Comparison of ENCODE assay signal across 13 cellular contexts in the genomic region with DNA sequence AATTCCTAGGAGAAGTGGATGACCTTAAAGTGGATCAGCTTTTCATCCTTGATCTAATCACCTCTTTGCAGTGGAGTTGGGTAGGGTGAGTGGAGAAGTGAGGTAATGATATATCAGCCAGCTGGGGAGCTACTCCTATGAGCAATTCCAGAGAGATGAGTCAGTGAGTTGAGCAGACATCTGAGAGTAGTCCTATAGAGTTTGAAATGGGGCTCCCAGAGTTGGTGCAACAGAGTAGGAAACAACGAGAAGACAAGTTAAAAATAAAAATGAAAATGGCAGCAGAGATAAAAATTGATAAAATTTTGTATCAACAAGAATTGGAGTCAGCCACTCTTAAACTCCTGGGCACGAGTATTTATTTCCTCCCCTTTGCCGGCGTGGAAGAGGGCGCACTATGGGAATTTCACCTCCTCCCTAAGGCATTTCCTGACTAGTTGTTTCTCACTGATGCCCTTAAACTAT.
A peak's percentile ranks its signal among the peaks of the same experiment; 100 is the strongest.
DNase-seq lines count a peak whose midpoint lies in the region; ATAC-seq and TF ChIP-seq lines count a peak whose summit lies in the region.
"Had no signal": no experiment of that assay in that cellular context is flagged by ENCODE, and none has a peak within 500 bp of the region (broad histone marks: within the 10 kb centered on the region; RNA-seq: fewer than 3 reads in every experiment).

No MANE protein-coding gene starts in this region.

- no peaks in the 10 kb centered on the region for H3K36me3 ChIP-seq in heart right ventricle
- H3K36me3 ChIP-seq: BE2C had no signal

- no peaks in the 10 kb centered on the region for H3K9me3 Mint-ChIP-seq in activated T-cell treated with anti-CD3 and anti-CD28 coated beads, Interleukin-2, amount 50 U/mL, for 4 hours
- no peaks in the 10 kb centered on the region for H3K9me3 Mint-ChIP-seq in activated CD4-positive, alpha-beta T cell treated with anti-CD3 and anti-CD28 coated beads, Interleukin-2, amount 10 ng/mL, durations not matched to agents 24 days and 14 days

- H3K4me1 Mint-ChIP-seq in activated T-cell treated with anti-CD3 and anti-CD28 coated beads, Interleukin-2, amount 50 U/mL, for 4 hours (ENCODE audit: low read depth) = no peaks in the 10 kb centered on the region
- no peaks in the 10 kb centered on the region for H3K4me1 Mint-ChIP-seq in activated CD4-positive, alpha-beta T cell treated with anti-CD3 and anti-CD28 coated beads, Interleukin-2, amount 10 ng/mL, durations not matched to agents 24 days and 14 days
- H3K4me1 Mint-ChIP-seq: naive B cell had no signal

- H3K4me3 ChIP-seq in heart right ventricle (no peak overlapping the region), astrocyte of the spinal cord (ENCODE audit: low read depth, low read length) (no peak overlapping the region)

- no peaks in the 10 kb centered on the region for H3K9me3 ChIP-seq in heart right ventricle
- H3K9me3 ChIP-seq: BE2C had no signal

- ATAC-seq in heart right ventricle = peak in 2 of 8 donors; percentile 31 to 73
- ATAC-seq in activated T-cell treated with anti-CD3 and anti-CD28 coated beads, Interleukin-2, amount 50 U/mL, for 4 hours = no peak

- peaks cover 1% of the 10 kb centered on the region for H3K27me3 Mint-ChIP-seq in activated T-cell treated with anti-CD3 and anti-CD28 coated beads, Interleukin-2, amount 50 U/mL, for 4 hours (ENCODE audit: low read depth)
- no peaks in the 10 kb centered on the region for H3K27me3 Mint-ChIP-seq in activated CD4-positive, alpha-beta T cell treated with anti-CD3 and anti-CD28 coated beads, Interleukin-2, amount 10 ng/mL, durations not matched to agents 24 days and 14 days

- no peaks in the 10 kb centered on the region for H3K36me3 Mint-ChIP-seq in activated T-cell treated with anti-CD3 and anti-CD28 coated beads, Interleukin-2, amount 50 U/mL, for 4 hours (ENCODE audit: insufficient read depth)
- H3K36me3 Mint-ChIP-seq in activated CD4-positive, alpha-beta T cell treated with anti-CD3 and anti-CD28 coated beads, Interleukin-2, amount 10 ng/mL, durations not matched to agents 24 days and 14 days (ENCODE audit: low read depth) = no peaks in the 10 kb centered on the region
- H3K36me3 Mint-ChIP-seq: naive B cell had no signal

- intact Hi-C loops in heart right ventricle (cut with DNase I) = loop anchor here in 4 of 10 donors (5.0 to 10.0 kb wide), 4 partner anchors 62 to 881 kb away; a partner anchor contains a TSS
- intact Hi-C loops in cardiac septum (cut with DNase I) = no loop called here
- intact Hi-C loops in activated CD4-positive, alpha-beta T cell treated with anti-CD3 and anti-CD28 coated beads, Interleukin-2, amount 10 ng/mL, durations not matched to agents 24 days and 14 days (cut with micrococcal nuclease) = no loop called here

- no peak overlapping the region for H3K4me3 Mint-ChIP-seq in activated T-cell treated with anti-CD3 and anti-CD28 coated beads, Interleukin-2, amount 50 U/mL, for 4 hours
- H3K4me3 Mint-ChIP-seq in activated CD4-positive, alpha-beta T cell treated with anti-CD3 and anti-CD28 coated beads, Interleukin-2, amount 10 ng/mL, durations not matched to agents 24 days and 14 days = no peak overlapping the region
- H3K4me3 Mint-ChIP-seq: naive B cell had no signal

- TF ChIP-seq CTCF in heart right ventricle (IDR thresholded peaks at IDR 0.05) = no peak
- no peak for TF ChIP-seq CTCF in astrocyte of the spinal cord (IDR thresholded peaks at IDR 0.05; ENCODE audit: low read depth, low read length)

- in situ Hi-C loops in astrocyte of the spinal cord (cut with HindIII; ENCODE audit: low sequenced_read_pairs) = no loop called here

- H3K4me1 ChIP-seq in heart right ventricle = peaks cover 5 to 61% (median 48%) of the 10 kb centered on the region in 9 donors

- no peak overlapping the region for H3K27ac Mint-ChIP-seq in activated CD4-positive, alpha-beta T cell treated with anti-CD3 and anti-CD28 coated beads, Interleukin-2, amount 10 ng/mL, durations not matched to agents 24 days and 14 days
- H3K27ac Mint-ChIP-seq: naive B cell had no signal

- peak overlapping the region in 8 of 10 donors; percentile 2 to 76 (median 58) for H3K27ac ChIP-seq in heart right ventricle

- 42 to 44% methylated on average over 5 of the region's 5 CpGs for WGBS in heart right ventricle, 2 donors

- H3K27me3 ChIP-seq in heart right ventricle = no peaks in the 10 kb centered on the region
- H3K27me3 ChIP-seq: BE2C had no signal

- no peak for DNase-seq in heart right ventricle
- DNase-seq in cardiac septum (ENCODE audit: low spot score) = no peak
- peak; percentile 83 for DNase-seq in astrocyte of the spinal cord (ENCODE audit: low read depth, low spot score)
- DNase-seq in islet precursor cell = peak; percentile 84
- DNase-seq in activated effector memory CD4-positive, alpha-beta T cell treated with Interleukin-2 at 50 U/mL for 16 hours = no peak
- no peak for DNase-seq in NOMO-1 treated with DMSO at 0.1 percent for 48 hours (lab: John Stamatoyannopoulos, UW; ENCODE audit: unreplicated experiment)
- no peak for DNase-seq in activated T-cell treated with anti-CD3 and anti-CD28 coated beads, Interleukin-2, amount 50 U/mL, for 4 hours
- DNase-seq in activated CD4-positive, alpha-beta T cell treated with anti-CD3 and anti-CD28 coated beads, Interleukin-2, amount 10 ng/mL, durations not matched to agents 24 days and 14 days = no peak
- DNase-seq: activated CD8-positive, alpha-beta memory T cell treated with anti-CD3 and anti-CD28 coated beads, Interleukin-2, amount 50 U/mL, for 4 hours; BE2C; effector CD4-positive, alpha-beta T cell; naive B cell; SHP77 had no signal

Comparison
In these comparisons a context has a peak if more than half of its experiments do, and no peak if none do; other contexts are left out.
1. DNase-seq: peak in astrocyte of the spinal cord (single experiment) and islet precursor cell (single experiment); none in heart right ventricle (0 of 2), cardiac septum (single experiment), activated effector memory CD4-positive, alpha-beta T cell treated with Interleukin-2 at 50 U/mL for 16 hours (single experiment), NOMO-1 treated with DMSO at 0.1 percent for 48 hours (single experiment), activated T-cell treated with anti-CD3 and anti-CD28 coated beads, Interleukin-2, amount 50 U/mL, for 4 hours (single experiment) and activated CD4-positive, alpha-beta T cell treated with anti-CD3 and anti-CD28 coated beads, Interleukin-2, amount 10 ng/mL, durations not matched to agents 24 days and 14 days (single experiment).